16 cellular contexts compared by ENCODE assay signal in the genomic region with DNA sequence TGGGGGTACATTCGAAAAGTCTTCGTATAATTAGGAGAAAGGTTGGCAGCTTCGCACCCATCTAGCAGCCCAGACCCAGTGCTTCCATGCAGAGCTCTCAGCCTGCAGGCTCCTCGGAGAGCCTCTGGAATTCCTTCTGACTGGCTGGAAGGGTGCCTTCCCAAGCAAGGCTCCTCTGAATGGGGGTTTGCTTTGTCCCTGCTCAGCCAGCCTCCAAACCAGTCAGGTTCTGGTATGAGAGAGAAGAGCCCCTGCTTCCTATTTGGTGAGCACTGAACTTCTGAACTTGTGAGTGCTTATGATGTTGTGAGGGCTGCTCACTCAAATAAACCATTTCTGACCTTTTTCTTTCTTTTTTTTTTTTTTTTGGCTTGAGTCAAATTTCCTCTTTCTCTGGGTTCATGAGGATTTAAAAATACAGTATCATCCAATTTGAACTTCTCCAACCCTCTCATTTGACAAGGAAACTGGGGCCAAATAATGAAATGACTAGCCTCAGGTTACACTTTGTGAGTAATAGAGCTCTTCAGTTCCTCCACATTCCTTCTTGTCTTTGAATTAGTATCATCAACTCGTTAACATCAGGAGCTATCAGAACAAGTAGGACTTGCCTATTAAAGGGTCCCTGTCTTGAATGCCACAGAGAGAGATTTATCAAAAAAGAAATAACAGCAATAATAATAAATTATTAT. TPM values are rescaled to one million over a fixed set of nuclear protein-coding genes. Genes with fewer than 3 reads are reported as not detected.
A peak's percentile ranks its signal among the peaks of the same experiment; 100 is the strongest.
DNase-seq lines count a peak whose midpoint lies in the region; ATAC-seq and TF ChIP-seq lines count a peak whose summit lies in the region.
"Had no signal": no experiment of that assay in that cellular context is flagged by ENCODE, and none has a peak within 500 bp of the region (broad histone marks: within the 10 kb centered on the region; RNA-seq: fewer than 3 reads in every experiment).

No MANE protein-coding gene starts in this region.

- H3K4me1 Mint-ChIP-seq in stimulated activated naive B cell treated with anti-CD40 and anti-IgM and Interleukin-4, amounts not matched to agents 10 μg/mL and 1 μg/mL and 100 μg/mL, for 72 hours = peaks cover 2 to 12% of the 10 kb centered on the region in 2 donors
- H3K4me1 Mint-ChIP-seq: nephron had no signal

- no peaks in the 10 kb centered on the region for H3K36me3 Mint-ChIP-seq in stimulated activated naive B cell treated with anti-CD40 and anti-IgM and Interleukin-4, amounts not matched to agents 10 μg/mL and 1 μg/mL and 100 μg/mL, for 72 hours

- intact Hi-C loops in Right ventricle myocardium superior (cut with DNase I) = no loop called here

- H3K27me3 ChIP-seq in cardiac muscle cell = no peaks in the 10 kb centered on the region
- H3K27me3 ChIP-seq: thyroid gland had no signal

- peaks cover 5 to 9% of the 10 kb centered on the region in 2 donors for H3K9me3 Mint-ChIP-seq in stimulated activated naive B cell treated with anti-CD40 and anti-IgM and Interleukin-4, amounts not matched to agents 10 μg/mL and 1 μg/mL and 100 μg/mL, for 72 hours

- H3K4me1 ChIP-seq in cardiac muscle cell (ENCODE audit: low read depth) = peaks cover 8% of the 10 kb centered on the region
- H3K4me1 ChIP-seq: thyroid gland had no signal

- H3K4me3 ChIP-seq in cardiac muscle cell = no peak overlapping the region
- H3K4me3 ChIP-seq in fibroblast of pulmonary artery (replicated peaks; ENCODE audit: low read depth, low read length) = no peak overlapping the region
- H3K4me3 ChIP-seq: dorsolateral prefrontal cortex, thyroid gland had no signal

- DNase-seq in cardiac muscle cell (ENCODE audit: low read depth in 1 of 2, low spot score in 1 of 2) (peak; percentile 5 to 24), Right ventricle myocardium superior (no peak), RWPE1 (ENCODE audit: low spot score) (peak; percentile 16), fibroblast of pulmonary artery (ENCODE audit: low read depth) (peak; percentile 4), NCI-H1930 (lab: John Stamatoyannopoulos, UW) (no peak)
- DNase-seq in stimulated activated naive B cell treated with anti-CD40 and anti-IgM and Interleukin-4, amounts not matched to agents 10 μg/mL and 1 μg/mL and 100 μg/mL, for 72 hours = no peak
- DNase-seq: activated CD8-positive, alpha-beta memory T cell treated with anti-CD3 and anti-CD28 coated beads for 24 hours; activated effector memory CD4-positive, alpha-beta T cell treated with anti-CD3 and anti-CD28 coated beads, Interleukin-2, amount 50 U/mL, for 16 hours; dorsolateral prefrontal cortex; hippocampal formation; NCI-H1417 treated with DMSO at 0.1 percent for 48 hours; NCI-H446 treated with DMSO at 0.1 percent for 48 hours; thyroid gland had no signal

- H3K27me3 Mint-ChIP-seq in stimulated activated naive B cell treated with anti-CD40 and anti-IgM and Interleukin-4, amounts not matched to agents 10 μg/mL and 1 μg/mL and 100 μg/mL, for 72 hours = peaks cover 0 to 13% of the 10 kb centered on the region in 2 donors

- CTCF ChIA-PET in RWPE1 (lab: Yijun Ruan, JAX) = interaction anchor here (0.6 to 0.7 kb wide), 2 partner anchors 12 to 451 kb away, joined by 3 read pairs; no protein-coding TSS in a partner anchor

- H3K27ac ChIP-seq in cardiac muscle cell (no peak overlapping the region), RWPE1 (no peak overlapping the region)
- H3K27ac ChIP-seq: dorsolateral prefrontal cortex, thyroid gland had no signal

- H3K36me3 ChIP-seq in cardiac muscle cell = no peaks in the 10 kb centered on the region
- H3K36me3 ChIP-seq: thyroid gland had no signal

- no peak overlapping the region for H3K4me3 Mint-ChIP-seq in stimulated activated naive B cell treated with anti-CD40 and anti-IgM and Interleukin-4, amounts not matched to agents 10 μg/mL and 1 μg/mL and 100 μg/mL, for 72 hours
- H3K4me3 Mint-ChIP-seq: nephron had no signal

- no peaks in the 10 kb centered on the region for H3K9me3 ChIP-seq in cardiac muscle cell (ENCODE audit: low read depth)
- H3K9me3 ChIP-seq: thyroid gland had no signal

- H3K27ac Mint-ChIP-seq in stimulated activated naive B cell treated with anti-CD40 and anti-IgM and Interleukin-4, amounts not matched to agents 10 μg/mL and 1 μg/mL and 100 μg/mL, for 72 hours = peak overlapping the region; percentile 74
- H3K27ac Mint-ChIP-seq: nephron had no signal

- TF ChIP-seq CTCF in cardiac muscle cell (IDR thresholded peaks at IDR 0.05; ENCODE audit: low read depth, low read length) (no peak), RWPE1 (conservative IDR thresholded peaks at IDR 0.05; ENCODE audit: low read depth) (no peak), fibroblast of pulmonary artery (IDR thresholded peaks at IDR 0.05; ENCODE audit: low read length, missing control alignments) (no peak)

- POLR2A ChIA-PET in RWPE1 (lab: Yijun Ruan, JAX; ENCODE audit: low non-redundant PET) = no interaction called here

- ATAC-seq in Right ventricle myocardium superior (ENCODE audit: poor library complexity) (no peak), HG02798 (IDR thresholded peaks at IDR 0.05; ENCODE audit: poor library complexity, unreplicated experiment) (no peak), GM21723 (IDR thresholded peaks at IDR 0.05; ENCODE audit: unreplicated experiment) (no peak)
- ATAC-seq in stimulated activated naive B cell treated with anti-CD40 and anti-IgM and Interleukin-4, amounts not matched to agents 10 μg/mL and 1 μg/mL and 100 μg/mL, for 72 hours (replicated peaks) = peak; percentile 78 to 81

RNA-seq across cellular contexts. Expression of a gene that starts 39.6 kb away (rescaled TPM):
- 0.12 and 0.32 TPM in 2 replicates for total RNA-seq in cardiac muscle cell
- polyA plus RNA-seq in cardiac muscle cell = not detected in 2 replicates
- total RNA-seq in Right ventricle myocardium superior = 0.19 TPM

Comparison
In these comparisons a context has a peak if more than half of its experiments do, and no peak if none do; other contexts are left out.
1. DNase-seq: peak in cardiac muscle cell (2 of 2), RWPE1 (single experiment) and fibroblast of pulmonary artery (single experiment); none in Right ventricle myocardium superior (single experiment), stimulated activated naive B cell treated with anti-CD40 and anti-IgM and Interleukin-4, amounts not matched to agents 10 μg/mL and 1 μg/mL and 100 μg/mL, for 72 hours (single experiment) and NCI-H1930 (0 of 2).
2. ATAC-seq: peak in stimulated activated naive B cell treated with anti-CD40 and anti-IgM and Interleukin-4, amounts not matched to agents 10 μg/mL and 1 μg/mL and 100 μg/mL, for 72 hours (2 of 2); none in Right ventricle myocardium superior (single experiment), HG02798 (single experiment) and GM21723 (single experiment).